8 cellular contexts compared by ENCODE assay signal in genomic region chr1:192610114-192610958, GRCh38. TPM values are rescaled to one million over a fixed set of nuclear protein-coding genes. Genes with fewer than 3 reads are reported as not detected.
A peak's percentile ranks its signal among the peaks of the same experiment; 100 is the strongest.
DNase-seq lines count a peak whose midpoint lies in the region; FAIRE-seq and TF ChIP-seq lines count a peak whose summit lies in the region.

No MANE protein-coding gene starts in this region.

- TF ChIP-seq POLR2A in uterus (IDR thresholded peaks at IDR 0.05) = no peak

- DNase-seq in A172 (ENCODE audit: low spot score) (peak; percentile 24), GM18507 (ENCODE audit: extremely low spot score, insufficient read length, low read depth) (no peak), RPMI7951 (ENCODE audit: low read depth) (peak; percentile 42), fibroblast of the conjunctiva (ENCODE audit: low read depth) (peak; percentile 12), uterus (no peak), epidermal melanocyte (ENCODE audit: insufficient read length, low spot score) (no peak), NCI-H2196 (lab: John Stamatoyannopoulos, UW; ENCODE audit: unreplicated experiment) (no peak), COLO668 (lab: John Stamatoyannopoulos, UW; ENCODE audit: unreplicated experiment) (no peak)

- H3K27ac ChIP-seq in uterus = no peak overlapping the region

- H3K27me3 ChIP-seq in uterus = no peaks in the 10 kb centered on the region

- H3K36me3 ChIP-seq in uterus = peaks cover 0 to 3% of the 10 kb centered on the region in 2 donors

- no peak overlapping the region for H3K4me3 ChIP-seq in uterus

- peaks cover 0 to 3% of the 10 kb centered on the region in 2 donors for H3K4me1 ChIP-seq in uterus

- H3K9me3 ChIP-seq in uterus = no peaks in the 10 kb centered on the region

- intact Hi-C loops in uterus (cut with DNase I; ENCODE audit: low total_unique reads) = loop anchor here (10.0 kb wide), 1 partner anchor 136 kb away; no protein-coding TSS in a partner anchor

- peak; percentile 48 to 59 (median 52) for TF ChIP-seq CTCF in uterus (IDR thresholded peaks at IDR 0.05)

- FAIRE-seq in GM18507 (lab: Jason Lieb, UNC) = peak; percentile 12

RNA-seq across cellular contexts. Expression of gene RGS13, which starts 25.6 kb away (rescaled TPM):
- total RNA-seq in A172 (2014; rRNA removed; shearing (Covaris generic)) = not detected in 2 replicates
- 0.20 and 0.84 TPM in 2 replicates for total RNA-seq in RPMI7951 (2014; rRNA removed; shearing (Covaris generic))
- under 1 TPM in 2 of 4 donors, not detected in 2; 0.37 to 0.51 TPM for total RNA-seq in uterus

RNA-seq across cellular contexts. Expression of gene RGS1, which starts 34.8 kb away (rescaled TPM):
- total RNA-seq in A172 (2014; rRNA removed; shearing (Covaris generic)) = not detected in 2 replicates
- 53.3 and 62.4 TPM in 2 replicates for total RNA-seq in RPMI7951 (2014; rRNA removed; shearing (Covaris generic))
- 10 to 100 TPM; 10.7 to 31.5 (median 23.7) TPM for total RNA-seq in uterus

Comparison
In these comparisons a context has a peak if more than half of its experiments do, and no peak if none do; other contexts are left out.
1. DNase-seq: peak in A172 (single experiment), RPMI7951 (single experiment) and fibroblast of the conjunctiva (single experiment); none in GM18507 (single experiment), uterus (0 of 2), epidermal melanocyte (single experiment), NCI-H2196 (single experiment) and COLO668 (single experiment).
2. RNA of gene RGS1, which starts 34.8 kb away (total RNA-seq): 53.3 to 62.4 TPM in RPMI7951 and 10.7 to 31.5 TPM in uterus; not detected in A172; every median in the first group is over 10 times any median in the second.